ENCODE assay signal across 9 cellular contexts in genomic region chr3:187747506-187747905, GRCh38. TPM values are rescaled to one million over a fixed set of nuclear protein-coding genes. Genes with fewer than 3 reads are reported as not detected.
A peak's percentile ranks its signal among the peaks of the same experiment; 100 is the strongest.
DNase-seq lines count a peak whose midpoint lies in the region; ATAC-seq, FAIRE-seq and TF ChIP-seq lines count a peak whose summit lies in the region.
"Had no signal": no experiment of that assay in that cellular context is flagged by ENCODE, and none has a peak within 500 bp of the region (broad histone marks: within the 10 kb centered on the region; RNA-seq: fewer than 3 reads in every experiment).

No MANE protein-coding gene starts in this region.

- no peaks in the 10 kb centered on the region for H3K36me3 ChIP-seq in left ventricle myocardium inferior
- no peaks in the 10 kb centered on the region for H3K36me3 ChIP-seq in vagina

- peaks cover 36% of the 10 kb centered on the region for H3K36me3 Mint-ChIP-seq in central memory CD8-positive, alpha-beta T cell (ENCODE audit: insufficient read depth)
- H3K36me3 Mint-ChIP-seq in nephron (ENCODE audit: low read depth): no peaks in the 10 kb centered on the region

- no peak for TF ChIP-seq CTCF in left ventricle myocardium inferior (IDR thresholded peaks at IDR 0.05; ENCODE audit: borderline replicate concordance)
- TF ChIP-seq CTCF in nephron (IDR thresholded peaks at IDR 0.05; ENCODE audit: unreplicated experiment in 3 of 3): no peak
- no peak for TF ChIP-seq CTCF in vagina (IDR thresholded peaks at IDR 0.05)

- no peak overlapping the region for H3K27ac Mint-ChIP-seq in central memory CD8-positive, alpha-beta T cell (ENCODE audit: low read depth)
- H3K27ac Mint-ChIP-seq in nephron: peak overlapping the region; percentile 100

- peaks cover 60% of the 10 kb centered on the region for H3K4me1 ChIP-seq in left ventricle myocardium inferior
- peaks cover 19% of the 10 kb centered on the region for H3K4me1 ChIP-seq in vagina

- ATAC-seq in Right ventricle myocardium inferior: no peak
- ATAC-seq in central memory CD8-positive, alpha-beta T cell (replicated peaks; ENCODE audit: extremely low read depth, poor library complexity, severe bottlenecking): no peak

- no peaks in the 10 kb centered on the region for H3K9me3 Mint-ChIP-seq in central memory CD8-positive, alpha-beta T cell
- H3K9me3 Mint-ChIP-seq in nephron: no peaks in the 10 kb centered on the region

- no peak for TF ChIP-seq POLR2A in vagina (IDR thresholded peaks at IDR 0.05)

- no peaks in the 10 kb centered on the region for H3K27me3 Mint-ChIP-seq in central memory CD8-positive, alpha-beta T cell
- peaks cover 3% of the 10 kb centered on the region for H3K27me3 Mint-ChIP-seq in nephron (ENCODE audit: low read depth)

- H3K4me3 ChIP-seq in left ventricle myocardium inferior (peak overlapping the region; percentile 88), vagina (no peak overlapping the region)

- peak overlapping the region; percentile 99 for H3K27ac ChIP-seq in left ventricle myocardium inferior (replicated peaks)
- H3K27ac ChIP-seq in vagina: peak overlapping the region; percentile 99

- no peak for FAIRE-seq in RCC 7860 (lab: Jason Lieb, UNC)
- FAIRE-seq: frontal cortex had no signal

- H3K4me1 Mint-ChIP-seq in central memory CD8-positive, alpha-beta T cell: peaks cover 35% of the 10 kb centered on the region
- H3K4me1 Mint-ChIP-seq in nephron: peaks cover 59% of the 10 kb centered on the region

- H3K9me3 ChIP-seq in left ventricle myocardium inferior (replicated peaks) (no peaks in the 10 kb centered on the region), vagina (no peaks in the 10 kb centered on the region)

- DNase-seq in left ventricle myocardium inferior (no peak), Right ventricle myocardium inferior (ENCODE audit: missing footprints) (no peak), vagina (ENCODE audit: extremely low spot score in 2 of 2) (no peak), HK-2 (ENCODE audit: unreplicated experiment) (no peak), RCC 7860 (ENCODE audit: low spot score) (no peak), mucosa of gallbladder (ENCODE audit: low spot score) (no peak)
- no peak for DNase-seq in central memory CD8-positive, alpha-beta T cell (ENCODE audit: low spot score in 2 of 2)

- intact Hi-C loops in left ventricle myocardium inferior (cut with micrococcal nuclease) (loop anchor here (10.0 kb wide), 2 partner anchors 287 to 407 kb away; partner anchors contain the start of gene LPP), Right ventricle myocardium inferior (cut with DNase I) (loop anchor here (2.0 to 10.0 kb wide), 5 partner anchors 201 to 837 kb away; no protein-coding TSS in a partner anchor), vagina (cut with DNase I) (loop anchor here (5.0 to 10.0 kb wide), 5 partner anchors 210 to 1037 kb away; no protein-coding TSS in a partner anchor)

- H3K27me3 ChIP-seq in left ventricle myocardium inferior (ENCODE audit: low read depth) (no peaks in the 10 kb centered on the region), vagina (no peaks in the 10 kb centered on the region)

- H3K4me3 Mint-ChIP-seq in central memory CD8-positive, alpha-beta T cell: peak overlapping the region; percentile 100
- H3K4me3 Mint-ChIP-seq in nephron: peak overlapping the region in 2 of 3 experiments; percentile 97 to 98

RNA-seq across cellular contexts. Expression of gene BCL6, which starts 2.2 kb away (rescaled TPM):
- total RNA-seq in left ventricle myocardium inferior (47.7 TPM), Right ventricle myocardium inferior (95.5 TPM), vagina (133 TPM), mucosa of gallbladder (79.4 TPM)

RNA-seq across cellular contexts. Expression of gene RTP2, which starts 45.1 kb away (rescaled TPM):
- not detected for total RNA-seq in left ventricle myocardium inferior
- total RNA-seq in Right ventricle myocardium inferior: not detected
- total RNA-seq in vagina: not detected
- not detected for total RNA-seq in mucosa of gallbladder
- total RNA-seq: frontal cortex had no signal
